1 cellular context compared by ENCODE assay signal in genomic region chr1:228163776-228164534, GRCh38.
TF ChIP-seq lines count a peak whose summit lies in the region.

No MANE protein-coding gene starts in this region.

TF ChIP-seq in H1, 55 proteins besides CTCF, POLR2A, EP300 and RAD21:
- TF ChIP-seq CHD2 (IDR thresholded peaks at IDR 0.05; ENCODE audit: low read length), result no peak
- TF ChIP-seq ZNF274 (IDR thresholded peaks at IDR 0.05; ENCODE audit: borderline replicate concordance, extremely low read depth, low read length), result no peak
- no peak for TF ChIP-seq CBX8 (IDR thresholded peaks at IDR 0.05; ENCODE audit: borderline replicate concordance, low read depth, low read length)
- no peak for TF ChIP-seq USF2 (IDR thresholded peaks at IDR 0.05; ENCODE audit: low read length)
- no peak for TF ChIP-seq E2F6 (IDR thresholded peaks at IDR 0.05)
- no peak for TF ChIP-seq EZH2 (IDR thresholded peaks at IDR 0.05; ENCODE audit: low read depth, low read length, severe bottlenecking)
- no peak for TF ChIP-seq KDM1A (IDR thresholded peaks at IDR 0.05; ENCODE audit: borderline replicate concordance, low read length)
- no peak for TF ChIP-seq CTBP2 (IDR thresholded peaks at IDR 0.05; ENCODE audit: borderline replicate concordance, insufficient read depth, insufficient read length, low read length)
- no peak for TF ChIP-seq RNF2 (IDR thresholded peaks at IDR 0.05; ENCODE audit: borderline replicate concordance, low read depth, low read length, missing control alignments, poor library complexity, severe bottlenecking)
- TF ChIP-seq MAFK (IDR thresholded peaks at IDR 0.05; ENCODE audit: low read depth, low read length), result no peak
- TF ChIP-seq PHF8 (conservative IDR thresholded peaks at IDR 0.05; ENCODE audit: low read depth, low read length), result no peak
- no peak for TF ChIP-seq ASH2L (IDR thresholded peaks at IDR 0.05; ENCODE audit: low read length)
- no peak for TF ChIP-seq SUZ12 (IDR thresholded peaks at IDR 0.05; ENCODE audit: low read length)
- TF ChIP-seq JUN (IDR thresholded peaks at IDR 0.05; ENCODE audit: low read depth, low read length), result no peak
- no peak for TF ChIP-seq RBBP5 (IDR thresholded peaks at IDR 0.05; ENCODE audit: borderline replicate concordance, low read depth, low read length)
- TF ChIP-seq SIX5 (IDR thresholded peaks at IDR 0.05; ENCODE audit: low read depth, low read length), result no peak
- no peak for TF ChIP-seq EGR1 (IDR thresholded peaks at IDR 0.05; ENCODE audit: borderline replicate concordance, low read depth, low read length)
- no peak for TF ChIP-seq BRCA1 (IDR thresholded peaks at IDR 0.05; ENCODE audit: low read depth, low read length)
